9 cellular contexts compared by ENCODE assay signal in the genomic region with DNA sequence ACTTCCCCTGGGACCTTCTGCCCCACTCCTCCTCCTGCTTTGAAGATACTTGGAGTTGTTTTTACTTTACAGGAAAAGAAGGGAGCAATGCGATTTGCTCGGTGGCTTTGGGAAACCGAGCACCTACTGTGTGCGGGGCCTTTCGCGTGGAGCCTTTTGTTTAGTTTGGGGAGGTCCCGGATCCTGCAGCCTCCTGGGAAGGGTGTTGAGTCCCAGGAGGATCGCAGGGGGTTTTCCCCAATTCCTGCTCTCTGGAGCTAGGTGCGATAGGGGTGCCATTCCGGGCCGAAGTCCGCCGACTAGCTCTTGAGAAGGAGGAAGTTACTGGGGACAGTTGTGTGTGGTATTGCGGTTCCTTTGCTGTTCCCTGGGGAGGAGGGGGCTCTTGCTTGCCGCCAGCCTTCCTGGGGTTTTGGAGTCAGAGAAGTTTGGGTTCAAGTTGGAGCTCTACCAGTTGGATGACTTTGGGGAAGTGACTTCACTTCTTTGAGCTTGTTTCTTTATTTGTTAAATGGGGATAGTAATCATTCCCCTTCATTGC. TPM values are rescaled to one million over a fixed set of nuclear protein-coding genes. Genes with fewer than 3 reads are reported as not detected.
A peak's percentile ranks its signal among the peaks of the same experiment; 100 is the strongest.
DNase-seq lines count a peak whose midpoint lies in the region; ATAC-seq and FAIRE-seq lines count a peak whose summit lies in the region.
"Had no signal": no experiment of that assay in that cellular context is flagged by ENCODE, and none has a peak within 500 bp of the region (broad histone marks: within the 10 kb centered on the region; RNA-seq: fewer than 3 reads in every experiment).

No MANE protein-coding gene starts in this region.

- H3K4me1 ChIP-seq in ACC112 (ENCODE audit: control insufficient read depth, insufficient read depth, low read length, unreplicated experiment): peaks cover 15% of the 10 kb centered on the region

- peak overlapping the region; percentile 57 for H2AFZ ChIP-seq in ACC112 (ENCODE audit: low read length, unreplicated experiment)

- no peak for ATAC-seq in activated naive CD8-positive, alpha-beta T cell treated with anti-CD3 and anti-CD28 coated beads, Interleukin-2, amount 10 ng/mL, durations not matched to agents 7 days and 5 days (ENCODE audit: low read depth)
- no peak for ATAC-seq in HG02970 (IDR thresholded peaks at IDR 0.05; ENCODE audit: low FRiP score, unreplicated experiment)

- DNase-seq in GM18507 (ENCODE audit: extremely low spot score, insufficient read length, low read depth) (no peak), LoVo (ENCODE audit: low spot score) (peak; percentile 37), kidney tubule cell (ENCODE audit: low spot score) (peak; percentile 32), substantia nigra (lab: John Stamatoyannopoulos, UW) (peak in 8 of 49 donors; percentile 6 to 39 (median 18)), NCI-H187 treated with DMSO at 0.1 percent for 48 hours (lab: John Stamatoyannopoulos, UW) (no peak)
- no peak for DNase-seq in activated naive CD8-positive, alpha-beta T cell treated with anti-CD3 and anti-CD28 coated beads, Interleukin-2, amount 10 ng/mL, durations not matched to agents 7 days and 5 days
- DNase-seq: left cardiac atrium had no signal

- no peak overlapping the region for H3K27ac ChIP-seq in ACC112 (ENCODE audit: low read depth, low read length)
- peak overlapping the region; percentile 61 for H3K27ac ChIP-seq in substantia nigra (ENCODE audit: low read depth, low read length, poor library complexity, severe bottlenecking)

- H3K36me3 ChIP-seq in ACC112 (ENCODE audit: insufficient read depth, low read length): no peaks in the 10 kb centered on the region

- peak; percentile 73 for FAIRE-seq in GM18507 (lab: Jason Lieb, UNC)

- POLR2A ChIA-PET in activated naive CD8-positive, alpha-beta T cell treated with anti-CD3 and anti-CD28 coated beads, Interleukin-2, amount 10 ng/mL, durations not matched to agents 7 days and 5 days (lab: Charles Lee): interaction anchor here (1.3 to 2.6 kb wide), 5 partner anchors 54 to 80 kb away, joined by 3 to 8 read pairs (median 5); a partner anchor contains a TSS

- no peaks in the 10 kb centered on the region for H3K9me3 Mint-ChIP-seq in activated naive CD8-positive, alpha-beta T cell treated with anti-CD3 and anti-CD28 coated beads, Interleukin-2, amount 10 ng/mL, durations not matched to agents 7 days and 5 days

- H3K36me3 Mint-ChIP-seq in activated naive CD8-positive, alpha-beta T cell treated with anti-CD3 and anti-CD28 coated beads, Interleukin-2, amount 10 ng/mL, durations not matched to agents 7 days and 5 days: peaks cover 7% of the 10 kb centered on the region

- H3K27me3 Mint-ChIP-seq in activated naive CD8-positive, alpha-beta T cell treated with anti-CD3 and anti-CD28 coated beads, Interleukin-2, amount 10 ng/mL, durations not matched to agents 7 days and 5 days: no peaks in the 10 kb centered on the region

- H3K4me3 Mint-ChIP-seq in activated naive CD8-positive, alpha-beta T cell treated with anti-CD3 and anti-CD28 coated beads, Interleukin-2, amount 10 ng/mL, durations not matched to agents 7 days and 5 days: peak overlapping the region; percentile 95

- peaks cover 18% of the 10 kb centered on the region for H3K4me1 Mint-ChIP-seq in activated naive CD8-positive, alpha-beta T cell treated with anti-CD3 and anti-CD28 coated beads, Interleukin-2, amount 10 ng/mL, durations not matched to agents 7 days and 5 days

- peak overlapping the region; percentile 84 for H3K27ac Mint-ChIP-seq in activated naive CD8-positive, alpha-beta T cell treated with anti-CD3 and anti-CD28 coated beads, Interleukin-2, amount 10 ng/mL, durations not matched to agents 7 days and 5 days

- H3K4me3 ChIP-seq in ACC112 (ENCODE audit: low read depth, low read length): peak overlapping the region; percentile 79

- peaks cover 11% of the 10 kb centered on the region for H3K79me2 ChIP-seq in ACC112 (ENCODE audit: control insufficient read depth, insufficient read depth, low read length, unreplicated experiment)

- H3K27me3 ChIP-seq in ACC112 (ENCODE audit: insufficient read depth, low read length): no peaks in the 10 kb centered on the region

RNA-seq across cellular contexts. Expression of a gene that starts 1.1 kb away (rescaled TPM):
- 10 to 100 TPM; 17.1 to 17.2 TPM for total RNA-seq in activated naive CD8-positive, alpha-beta T cell treated with anti-CD3 and anti-CD28 coated beads, Interleukin-2, amount 10 ng/mL, durations not matched to agents 7 days and 5 days

RNA-seq across cellular contexts. Expression of a gene that starts 5.6 kb away (rescaled TPM):
- 10 to 100 TPM; 29.7 to 30.2 TPM for total RNA-seq in activated naive CD8-positive, alpha-beta T cell treated with anti-CD3 and anti-CD28 coated beads, Interleukin-2, amount 10 ng/mL, durations not matched to agents 7 days and 5 days

Comparison
In these comparisons a context has a peak if more than half of its experiments do, and no peak if none do; other contexts are left out.
1. DNase-seq: peak in LoVo (single experiment) and kidney tubule cell (single experiment); none in GM18507 (single experiment), activated naive CD8-positive, alpha-beta T cell treated with anti-CD3 and anti-CD28 coated beads, Interleukin-2, amount 10 ng/mL, durations not matched to agents 7 days and 5 days (single experiment) and NCI-H187 treated with DMSO at 0.1 percent for 48 hours (single experiment).